28 cellular contexts compared by ENCODE assay signal in genomic region chr19:3695986-3696659, GRCh38. TPM values are rescaled to one million over a fixed set of nuclear protein-coding genes. Genes with fewer than 3 reads are reported as not detected.
DNase-seq lines count a peak whose midpoint lies in the region; ATAC-seq, FAIRE-seq and TF ChIP-seq lines count a peak whose summit lies in the region.
"Had no signal": no experiment of that assay in that cellular context is flagged by ENCODE, and none has a peak within 500 bp of the region (broad histone marks: within the 10 kb centered on the region; RNA-seq: fewer than 3 reads in every experiment).

No MANE protein-coding gene starts in this region.

- H2BK5ac ChIP-seq in H1 (ENCODE audit: low read depth, low read length) (peak overlapping the region; percentile 52; the same call in 1 of the 2 replicates), mesendoderm (ENCODE audit: low read length) (no peak overlapping the region)

- ATAC-seq in activated naive CD8-positive, alpha-beta T cell treated with anti-CD3 and anti-CD28 coated beads, Interleukin-2, amount 10 ng/mL, durations not matched to agents 7 days and 5 days (ENCODE audit: low read depth) = no peak
- ATAC-seq in activated naive CD8-positive, alpha-beta T cell treated with anti-CD3 and anti-CD28 coated beads, Interleukin-2, amount 50 U/mL, for 24 hours = no peak
- ATAC-seq in stimulated activated naive CD8-positive, alpha-beta T cell treated with anti-CD3 and anti-CD28 coated beads, Interleukin-15, amount 100 ng/mL, for 72 hours = no peak
- no peak for ATAC-seq in HG03175 (IDR thresholded peaks at IDR 0.05; ENCODE audit: unreplicated experiment)
- ATAC-seq: A549, GM23338, left colon, sciatic nerve had no signal

- no peak overlapping the region for H3K14ac ChIP-seq in H1 (ENCODE audit: insufficient read length)

- no peak overlapping the region for H3K4me3 Mint-ChIP-seq in activated naive CD8-positive, alpha-beta T cell treated with anti-CD3 and anti-CD28 coated beads, Interleukin-2, amount 10 ng/mL, durations not matched to agents 7 days and 5 days
- H3K4me3 Mint-ChIP-seq in activated naive CD8-positive, alpha-beta T cell treated with anti-CD3 and anti-CD28 coated beads, Interleukin-2, amount 50 U/mL, for 24 hours = no peak overlapping the region
- no peak overlapping the region for H3K4me3 Mint-ChIP-seq in osteocyte (ENCODE audit: unreplicated experiment)
- no peak overlapping the region for H3K4me3 Mint-ChIP-seq in stimulated activated naive CD8-positive, alpha-beta T cell treated with anti-CD3 and anti-CD28 coated beads, Interleukin-15, amount 100 ng/mL, for 72 hours
- H3K4me3 Mint-ChIP-seq: activated CD4-positive, alpha-beta memory T cell treated with anti-CD3 and anti-CD28 coated beads for 36 hours; GM23338 had no signal

- H3K4me2 ChIP-seq in H1 (ENCODE audit: insufficient read depth in 1 of 2, low read depth in 2 of 2, low read length in 2 of 2) = no peak overlapping the region
- H3K4me2 ChIP-seq in mesendoderm (ENCODE audit: low read length) = no peak overlapping the region
- H3K4me2 ChIP-seq: A549, GM23338 had no signal

- H3K4me3 ChIP-seq in H1 (ENCODE audit: extremely low read depth in 1 of 4, insufficient read depth in 2 of 4, low read depth in 3 of 4, low read length in 4 of 4) = no peak overlapping the region
- no peak overlapping the region for H3K4me3 ChIP-seq in mesendoderm (ENCODE audit: low read length)
- H3K4me3 ChIP-seq: A549, GM23338 had no signal

- H3K36me3 ChIP-seq in H1 (ENCODE audit: control insufficient read depth in 2 of 4, insufficient read depth in 4 of 4, low read length in 3 of 4) (no peaks in the 10 kb centered on the region), mesendoderm (ENCODE audit: control insufficient read depth, insufficient read depth, low read length) (no peaks in the 10 kb centered on the region)

- H3K9me3 ChIP-seq in H1 (ENCODE audit: insufficient read depth in 2 of 2, low read depth in 1 of 2, low read length in 1 of 2) = no peaks in the 10 kb centered on the region
- H3K9me3 ChIP-seq: A549 had no signal

- TF ChIP-seq CTCF in H1 (IDR thresholded peaks at IDR 0.05; ENCODE audit: control extremely low read depth in 1 of 3, insufficient read depth in 1 of 3, low read depth in 1 of 3, low read length in 3 of 3) (no peak), osteocyte (IDR thresholded peaks at IDR 0.05) (no peak)

- H3K4me1 ChIP-seq in H1 (replicated peaks in 1 of 4; ENCODE audit: control insufficient read depth in 3 of 4, insufficient read depth in 4 of 4, low read length in 3 of 4) (peaks cover 0 to 8% (median 2%) of the 10 kb centered on the region in 4 experiments; a peak in 3 of 7 replicates), mesendoderm (ENCODE audit: control insufficient read depth, low read depth, low read length) (no peaks in the 10 kb centered on the region)

- H3K4ac ChIP-seq in H1 (replicated peaks; ENCODE audit: insufficient read length, low read depth, low read length) (no peak overlapping the region), mesendoderm (ENCODE audit: low read depth, low read length) (no peak overlapping the region)

- peaks cover 22% of the 10 kb centered on the region for H3K4me1 Mint-ChIP-seq in activated naive CD8-positive, alpha-beta T cell treated with anti-CD3 and anti-CD28 coated beads, Interleukin-2, amount 10 ng/mL, durations not matched to agents 7 days and 5 days
- H3K4me1 Mint-ChIP-seq in activated naive CD8-positive, alpha-beta T cell treated with anti-CD3 and anti-CD28 coated beads, Interleukin-2, amount 50 U/mL, for 24 hours = peaks cover 33% of the 10 kb centered on the region
- H3K4me1 Mint-ChIP-seq in osteocyte (ENCODE audit: unreplicated experiment) = peaks cover 33% of the 10 kb centered on the region
- H3K4me1 Mint-ChIP-seq in stimulated activated naive CD8-positive, alpha-beta T cell treated with anti-CD3 and anti-CD28 coated beads, Interleukin-15, amount 100 ng/mL, for 72 hours = peaks cover 73% of the 10 kb centered on the region

- H3K27me3 ChIP-seq in H1 (replicated peaks in 1 of 4; ENCODE audit: control insufficient read depth in 3 of 4, extremely low read depth in 1 of 4, insufficient read depth in 3 of 4, low read length in 3 of 4) = no peaks in the 10 kb centered on the region; a peak in 2 of 7 replicates
- no peaks in the 10 kb centered on the region for H3K27me3 ChIP-seq in mesendoderm (ENCODE audit: insufficient read depth, low read length, poor library complexity)

- no peak overlapping the region for H2AFZ ChIP-seq in H1 (ENCODE audit: low read length)
- H2AFZ ChIP-seq: GM23338 had no signal

- no peak for TF ChIP-seq EP300 in H1 (IDR thresholded peaks at IDR 0.05; ENCODE audit: borderline replicate concordance in 1 of 2, low read depth in 2 of 2, low read length in 2 of 2)

- no peak overlapping the region for H3K27ac ChIP-seq in H1 (ENCODE audit: low read depth, low read length)
- no peak overlapping the region for H3K27ac ChIP-seq in mesendoderm (ENCODE audit: low read depth, low read length)
- H3K27ac ChIP-seq: A549, epithelial cell of prostate had no signal

- no peak overlapping the region for H4K91ac ChIP-seq in H1 (replicated peaks; ENCODE audit: insufficient read length, low read length)

- no peak for TF ChIP-seq RAD21 in H1 (IDR thresholded peaks at IDR 0.05 in 1 of 2, conservative IDR thresholded peaks at IDR 0.05 in 1 of 2; ENCODE audit: low read depth in 2 of 2, low read length in 2 of 2)

- H3K27me3 Mint-ChIP-seq in activated naive CD8-positive, alpha-beta T cell treated with anti-CD3 and anti-CD28 coated beads, Interleukin-2, amount 10 ng/mL, durations not matched to agents 7 days and 5 days = no peaks in the 10 kb centered on the region
- H3K27me3 Mint-ChIP-seq in activated naive CD8-positive, alpha-beta T cell treated with anti-CD3 and anti-CD28 coated beads, Interleukin-2, amount 50 U/mL, for 24 hours = no peaks in the 10 kb centered on the region
- no peaks in the 10 kb centered on the region for H3K27me3 Mint-ChIP-seq in osteocyte (ENCODE audit: unreplicated experiment)
- H3K27me3 Mint-ChIP-seq in stimulated activated naive CD8-positive, alpha-beta T cell treated with anti-CD3 and anti-CD28 coated beads, Interleukin-15, amount 100 ng/mL, for 72 hours = no peaks in the 10 kb centered on the region
- H3K27me3 Mint-ChIP-seq: activated CD4-positive, alpha-beta memory T cell treated with anti-CD3 and anti-CD28 coated beads for 36 hours; CD4-positive, alpha-beta memory T cell had no signal

- H3K23me2 ChIP-seq in H1 (ENCODE audit: low read depth, low read length) = peaks cover 3% of the 10 kb centered on the region; the same call in 1 of the 2 replicates

- 90% methylated on average over 22 of the region's 23 CpGs; no CpG with 5 or more reads in 1 of the 2 experiments for WGBS in H1 (ENCODE audit: extremely low coverage in 1 of 2, insufficient coverage in 1 of 2, insufficient read length in 1 of 2, insufficient replicate concordance in 2 of 2, low coverage in 1 of 2, low lambda C conversion rate in 2 of 2, missing lambda C conversion rate in 1 of 2), 2 experiments
- WGBS in mesendoderm (ENCODE audit: extremely low coverage, insufficient coverage, low lambda C conversion rate) = no CpG with 5 or more reads among the region's 23 CpGs

- H3K9me3 Mint-ChIP-seq in activated naive CD8-positive, alpha-beta T cell treated with anti-CD3 and anti-CD28 coated beads, Interleukin-2, amount 10 ng/mL, durations not matched to agents 7 days and 5 days = peaks cover 2% of the 10 kb centered on the region
- no peaks in the 10 kb centered on the region for H3K9me3 Mint-ChIP-seq in activated naive CD8-positive, alpha-beta T cell treated with anti-CD3 and anti-CD28 coated beads, Interleukin-2, amount 50 U/mL, for 24 hours
- H3K9me3 Mint-ChIP-seq in osteocyte (ENCODE audit: unreplicated experiment) = no peaks in the 10 kb centered on the region
- peaks cover 6 to 8% of the 10 kb centered on the region in 2 donors for H3K9me3 Mint-ChIP-seq in stimulated activated naive CD8-positive, alpha-beta T cell treated with anti-CD3 and anti-CD28 coated beads, Interleukin-15, amount 100 ng/mL, for 72 hours
- H3K9me3 Mint-ChIP-seq: activated CD4-positive, alpha-beta memory T cell treated with anti-CD3 and anti-CD28 coated beads for 36 hours; CD4-positive, alpha-beta memory T cell; immature natural killer cell had no signal

- no peak overlapping the region for H4K8ac ChIP-seq in H1 (ENCODE audit: extremely low read depth, insufficient read depth, low read length)
- H4K8ac ChIP-seq in mesendoderm (ENCODE audit: low read depth, low read length) = no peak overlapping the region

- TF ChIP-seq POLR2A in H1 (IDR thresholded peaks at IDR 0.05; ENCODE audit: control extremely low read depth in 1 of 2, low read depth in 2 of 2, low read length in 2 of 2) = no peak

- CTCF ChIA-PET in H1 (lab: Charles Lee; ENCODE audit: partially characterized antibody) = interaction anchor here (0.9 to 8.8 kb wide), 7 partner anchors 8 to 292 kb away, joined by 3 to 85 read pairs (median 5); partner anchors contain the start of gene TJP3

- H3K18ac ChIP-seq in H1 (ENCODE audit: extremely low read depth, low read length) (no peak overlapping the region), mesendoderm (ENCODE audit: low read length) (no peak overlapping the region)

- H2BK120ac ChIP-seq in H1 (replicated peaks; ENCODE audit: low read depth, low read length) = no peak overlapping the region
- H2BK120ac ChIP-seq in mesendoderm (ENCODE audit: low read depth, low read length) = no peak overlapping the region

- no peak overlapping the region for H2BK12ac ChIP-seq in H1 (ENCODE audit: low read depth, low read length)

- H3K36me3 Mint-ChIP-seq in activated naive CD8-positive, alpha-beta T cell treated with anti-CD3 and anti-CD28 coated beads, Interleukin-2, amount 10 ng/mL, durations not matched to agents 7 days and 5 days = peaks cover 2% of the 10 kb centered on the region
- H3K36me3 Mint-ChIP-seq in activated naive CD8-positive, alpha-beta T cell treated with anti-CD3 and anti-CD28 coated beads, Interleukin-2, amount 50 U/mL, for 24 hours (ENCODE audit: low read depth) = peaks cover 9% of the 10 kb centered on the region
- no peaks in the 10 kb centered on the region for H3K36me3 Mint-ChIP-seq in osteocyte (ENCODE audit: unreplicated experiment)
- H3K36me3 Mint-ChIP-seq: activated CD4-positive, alpha-beta memory T cell treated with anti-CD3 and anti-CD28 coated beads for 36 hours; immature natural killer cell had no signal

- H2BK20ac ChIP-seq in H1 (ENCODE audit: low read length) = no peak overlapping the region

- H2BK15ac ChIP-seq in H1 (ENCODE audit: low read length) (no peak overlapping the region), mesendoderm (replicated peaks; ENCODE audit: low read depth) (no peak overlapping the region)

- POLR2A ChIA-PET in activated naive CD8-positive, alpha-beta T cell treated with anti-CD3 and anti-CD28 coated beads, Interleukin-2, amount 10 ng/mL, durations not matched to agents 7 days and 5 days (lab: Charles Lee) = interaction anchor here (1.3 kb wide), 1 partner anchor 8 kb away, joined by 4 read pairs; no protein-coding TSS in a partner anchor
- POLR2A ChIA-PET in H1 (lab: Charles Lee; ENCODE audit: partially characterized antibody) = interaction anchor here (0.6 to 2.3 kb wide), 3 partner anchors 13 to 914 kb away, joined by 3 to 10 read pairs (median 3); no protein-coding TSS in a partner anchor

- peaks cover 28% of the 10 kb centered on the region for H3K79me1 ChIP-seq in H1 (ENCODE audit: low read depth, low read length)
- H3K79me1 ChIP-seq in mesendoderm (ENCODE audit: low read length) = peaks cover 36% of the 10 kb centered on the region

- H4K20me1 ChIP-seq in H1 (replicated peaks in 1 of 2; ENCODE audit: control insufficient read depth in 1 of 2, insufficient read depth in 2 of 2, low read length in 2 of 2) = peaks cover 10 to 43% of the 10 kb centered on the region in 2 experiments

- DNase-seq in activated naive CD8-positive, alpha-beta T cell treated with anti-CD3 and anti-CD28 coated beads, Interleukin-2, amount 10 ng/mL, durations not matched to agents 7 days and 5 days = no peak
- DNase-seq in activated naive CD8-positive, alpha-beta T cell treated with anti-CD3 and anti-CD28 coated beads, Interleukin-2, amount 50 U/mL, for 24 hours = no peak
- DNase-seq in H1 (ENCODE audit: low read depth in 1 of 2, low spot score in 2 of 2) = no peak
- no peak for DNase-seq in osteocyte (ENCODE audit: extremely low spot score, unreplicated experiment)
- no peak for DNase-seq in stimulated activated naive CD8-positive, alpha-beta T cell treated with anti-CD3 and anti-CD28 coated beads, Interleukin-15, amount 100 ng/mL, for 72 hours
- no peak for DNase-seq in mesendoderm
- DNase-seq in dermis blood vessel endothelial cell = no peak
- DNase-seq: activated CD4-positive, alpha-beta memory T cell treated with anti-CD3 and anti-CD28 coated beads for 36 hours; activated naive CD4-positive, alpha-beta T cell treated with anti-CD3 and anti-CD28 coated beads, Interleukin-2, amount 50 U/mL, for 16 hours; amygdala; effector CD4-positive, alpha-beta T cell; immature natural killer cell; KBM-7; left colon; NCI-H1092 treated with DMSO at 0.1 percent for 48 hours; NCI-H1694 treated with DMSO at 0.1 percent for 48 hours; stimulated activated CD4-positive, alpha-beta T cell treated with anti-CD3 and anti-CD28 coated beads, Interleukin-12 subunit alpha, Interleukin-12 subunit beta, amount 100 ng/mL, for 4 hours; stimulated activated CD4-positive, alpha-beta T cell treated with anti-CD3 and anti-CD28 coated beads, Interleukin-2, amount 100 ng/mL, for 48 hours had no signal

- H3K79me2 ChIP-seq in H1 (ENCODE audit: control insufficient read depth in 1 of 2, insufficient read depth in 2 of 2, low read length in 2 of 2) (peaks cover 0 to 52% of the 10 kb centered on the region in 2 experiments; a peak in 3 of 4 replicates), mesendoderm (ENCODE audit: control insufficient read depth, insufficient read depth, low read length) (peaks cover 54% of the 10 kb centered on the region)

- H2AK5ac ChIP-seq in H1 (ENCODE audit: low read depth, low read length) (no peak overlapping the region), mesendoderm (ENCODE audit: low read length) (no peak overlapping the region)

- H3K27ac Mint-ChIP-seq in activated naive CD8-positive, alpha-beta T cell treated with anti-CD3 and anti-CD28 coated beads, Interleukin-2, amount 10 ng/mL, durations not matched to agents 7 days and 5 days = peak overlapping the region; percentile 13
- H3K27ac Mint-ChIP-seq in activated naive CD8-positive, alpha-beta T cell treated with anti-CD3 and anti-CD28 coated beads, Interleukin-2, amount 50 U/mL, for 24 hours = no peak overlapping the region
- H3K27ac Mint-ChIP-seq in osteocyte (ENCODE audit: unreplicated experiment) = peak overlapping the region; percentile 57
- no peak overlapping the region for H3K27ac Mint-ChIP-seq in stimulated activated naive CD8-positive, alpha-beta T cell treated with anti-CD3 and anti-CD28 coated beads, Interleukin-15, amount 100 ng/mL, for 72 hours
- H3K27ac Mint-ChIP-seq: activated CD4-positive, alpha-beta memory T cell treated with anti-CD3 and anti-CD28 coated beads for 36 hours; GM23338 had no signal

- H3K56ac ChIP-seq in H1 (replicated peaks; ENCODE audit: insufficient read length, low read depth, low read length) = no peak overlapping the region
- H3K56ac ChIP-seq in mesendoderm (ENCODE audit: low read length) = no peak overlapping the region

- H3K23ac ChIP-seq in H1 (ENCODE audit: insufficient read length) = no peak overlapping the region
- no peak overlapping the region for H3K23ac ChIP-seq in mesendoderm (ENCODE audit: low read length)

- H3K9ac ChIP-seq in H1 (replicated peaks in 1 of 4; ENCODE audit: extremely low read depth in 1 of 4, low read depth in 3 of 4, low read length in 3 of 4) (no peak overlapping the region), mesendoderm (ENCODE audit: low read length) (no peak overlapping the region)

- FAIRE-seq in H1 (lab: Jason Lieb, UNC) = no peak
- FAIRE-seq: A549, HTR-8/SVneo, TTC549 had no signal

- H4K5ac ChIP-seq in H1 (ENCODE audit: insufficient read length, low read depth, low read length) = no peak overlapping the region
- H4K5ac ChIP-seq in mesendoderm (ENCODE audit: low read length) = no peak overlapping the region

RNA-seq across cellular contexts. Expression of gene PIP5K1C, which starts 4.1 kb away (rescaled TPM):
- total RNA-seq in activated naive CD8-positive, alpha-beta T cell treated with anti-CD3 and anti-CD28 coated beads, Interleukin-2, amount 10 ng/mL, durations not matched to agents 7 days and 5 days = 10 to 100 TPM; 18.9 to 23.5 TPM
- total RNA-seq in H1 (2021; fragmentation: NEBNext Ultra II Directional; extraction: Animal tissue kit (Norgen Biotek cat#: 25700)) = 31.3 and 32.9 TPM in 2 replicates
- 10.6 and 20.4 TPM in 2 replicates for polyA plus RNA-seq in H1 (2011; rRNA removed)
- 7.1 TPM for polyA plus RNA-seq in H1 (2011; cell fraction: cytosol; rRNA removed)
- 30.2 TPM for polyA plus RNA-seq in H1 (2011; cell fraction: nucleus; rRNA removed)
- 18.6 to 28.3 TPM (median 25.8 TPM) in 4 replicates for polyA plus RNA-seq in H1 (2012, experiment 1 of 2)
- polyA plus RNA-seq in H1 (2012, experiment 2 of 2) = 19.0 TPM
- polyA plus RNA-seq in H1 (2013, experiment 1 of 2) = 19.7 TPM
- polyA plus RNA-seq in H1 (2013, experiment 2 of 2) = 18.8 TPM
- 21.0 and 23.7 TPM in 2 replicates for polyA minus RNA-seq in H1 (2011; rRNA and poly(A)+ RNA removed)
- polyA minus RNA-seq in H1 (2011; cell fraction: cytosol; rRNA and poly(A)+ RNA removed) = 19.8 TPM
- polyA minus RNA-seq in H1 (2011; cell fraction: nucleus; rRNA and poly(A)+ RNA removed) = 19.9 TPM
- total RNA-seq in osteocyte = 73.0 and 75.7 TPM in 2 replicates
- 15.2 TPM for polyA plus RNA-seq in mesendoderm (2013, experiment 1 of 2)
- polyA plus RNA-seq in mesendoderm (2013, experiment 2 of 2) = 16.0 TPM
- 57.7 and 75.6 TPM in 2 replicates for total RNA-seq in dermis blood vessel endothelial cell

RNA-seq across cellular contexts. Expression of gene TJP3, which starts 12.1 kb away (rescaled TPM):
- total RNA-seq in activated naive CD8-positive, alpha-beta T cell treated with anti-CD3 and anti-CD28 coated beads, Interleukin-2, amount 10 ng/mL, durations not matched to agents 7 days and 5 days = 1 to 10 TPM; 5.2 to 7.6 TPM
- 24.6 and 26.1 TPM in 2 replicates for total RNA-seq in H1 (2021; fragmentation: NEBNext Ultra II Directional; extraction: Animal tissue kit (Norgen Biotek cat#: 25700))
- 17.1 and 30.2 TPM in 2 replicates for polyA plus RNA-seq in H1 (2011; rRNA removed)
- polyA plus RNA-seq in H1 (2011; cell fraction: cytosol; rRNA removed) = 22.0 TPM
- polyA plus RNA-seq in H1 (2011; cell fraction: nucleus; rRNA removed) = 41.8 TPM
- polyA plus RNA-seq in H1 (2012, experiment 1 of 2) = 29.8 to 44.6 TPM (median 40.4 TPM) in 4 replicates
- 36.2 TPM for polyA plus RNA-seq in H1 (2012, experiment 2 of 2)
- polyA plus RNA-seq in H1 (2013, experiment 1 of 2) = 37.5 TPM
- 30.4 TPM for polyA plus RNA-seq in H1 (2013, experiment 2 of 2)
- 9.9 and 14.4 TPM in 2 replicates for polyA minus RNA-seq in H1 (2011; rRNA and poly(A)+ RNA removed)
- 18.3 TPM for polyA minus RNA-seq in H1 (2011; cell fraction: cytosol; rRNA and poly(A)+ RNA removed)
- polyA minus RNA-seq in H1 (2011; cell fraction: nucleus; rRNA and poly(A)+ RNA removed) = 12.6 TPM
- not detected in 2 replicates for total RNA-seq in osteocyte
- polyA plus RNA-seq in mesendoderm (2013, experiment 1 of 2) = 4.2 TPM
- polyA plus RNA-seq in mesendoderm (2013, experiment 2 of 2) = 3.8 TPM
- 0.09 and 0.51 TPM in 2 replicates for total RNA-seq in dermis blood vessel endothelial cell
- total RNA-seq: glomerular endothelial cell, lung microvascular endothelial cell had no signal

Comparison
In these comparisons a context has a peak if more than half of its experiments do, and no peak if none do; other contexts are left out.
1. H3K27ac Mint-ChIP-seq: peak in activated naive CD8-positive, alpha-beta T cell treated with anti-CD3 and anti-CD28 coated beads, Interleukin-2, amount 10 ng/mL, durations not matched to agents 7 days and 5 days (single experiment) and osteocyte (single experiment); none in activated naive CD8-positive, alpha-beta T cell treated with anti-CD3 and anti-CD28 coated beads, Interleukin-2, amount 50 U/mL, for 24 hours (single experiment) and stimulated activated naive CD8-positive, alpha-beta T cell treated with anti-CD3 and anti-CD28 coated beads, Interleukin-15, amount 100 ng/mL, for 72 hours (0 of 2).